8 cellular contexts compared by ENCODE assay signal in the genomic region with DNA sequence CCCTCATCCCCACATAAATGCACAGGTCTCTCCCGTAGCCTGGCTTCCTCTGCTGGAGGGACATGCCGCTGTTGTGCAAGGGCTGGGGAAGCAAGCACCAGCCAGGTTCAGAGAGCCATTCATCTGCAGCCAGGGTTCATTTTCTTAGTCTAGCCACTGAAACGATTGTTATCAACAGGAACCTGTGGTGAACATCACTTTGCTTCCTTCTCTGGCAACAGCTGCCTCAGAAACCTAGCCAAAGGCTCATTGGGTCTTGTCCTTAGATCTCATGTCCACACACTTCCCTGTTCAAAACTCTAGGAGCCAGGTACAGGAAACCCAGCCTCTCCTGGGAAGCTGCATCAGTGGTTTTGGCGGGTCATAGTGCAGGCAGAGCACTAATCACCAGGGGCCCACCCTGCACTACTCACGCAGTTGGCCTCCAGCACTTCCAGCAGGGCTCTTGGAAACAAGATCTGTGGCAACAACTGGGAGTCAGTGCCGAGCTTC. TPM values are rescaled to one million over a fixed set of nuclear protein-coding genes. Genes with fewer than 3 reads are reported as not detected.
DNase-seq lines count a peak whose midpoint lies in the region; ATAC-seq lines count a peak whose summit lies in the region.

No MANE protein-coding gene starts in this region.

- DNase-seq in RPMI7951 (ENCODE audit: low read depth) (peak; percentile 28), dermis blood vessel endothelial cell (peak; percentile 39), hypothalamus (lab: John Stamatoyannopoulos, UW) (no peak), LoVo (ENCODE audit: low spot score) (no peak), HPDE6-E6E7 (ENCODE audit: extremely low spot score) (no peak)
- DNase-seq in stimulated activated CD8-positive, alpha-beta memory T cell treated with anti-CD3 and anti-CD28 coated beads, Interleukin-15, amount 100 ng/mL, for 1 hour (ENCODE audit: low read depth) = peak; percentile 15

- ATAC-seq in GM18519 (IDR thresholded peaks at IDR 0.05; ENCODE audit: low FRiP score, unreplicated experiment) (peak; percentile 53), HG02763 (IDR thresholded peaks at IDR 0.05; ENCODE audit: unreplicated experiment) (peak; percentile 36)

RNA-seq across cellular contexts. Expression of gene OXNAD1, which starts 47.0 kb away (rescaled TPM):
- 12.9 and 13.1 TPM in 2 replicates for total RNA-seq in RPMI7951 (2014; rRNA removed; shearing (Covaris generic))
- total RNA-seq in dermis blood vessel endothelial cell = 18.0 and 20.1 TPM in 2 replicates

RNA-seq across cellular contexts. Expression of gene DPH3, which starts 47.3 kb away (rescaled TPM):
- 21.9 and 24.0 TPM in 2 replicates for total RNA-seq in RPMI7951 (2014; rRNA removed; shearing (Covaris generic))
- 21.3 and 26.8 TPM in 2 replicates for total RNA-seq in dermis blood vessel endothelial cell

Comparison
In these comparisons a context has a peak if more than half of its experiments do, and no peak if none do; other contexts are left out.
1. DNase-seq: peak in RPMI7951 (single experiment), dermis blood vessel endothelial cell (single experiment) and stimulated activated CD8-positive, alpha-beta memory T cell treated with anti-CD3 and anti-CD28 coated beads, Interleukin-15, amount 100 ng/mL, for 1 hour (single experiment); none in hypothalamus (0 of 51), LoVo (single experiment) and HPDE6-E6E7 (single experiment).